1 cellular context compared by ENCODE assay signal in genomic region chr5:69444127-69444754, GRCh38.
TF ChIP-seq lines count a peak whose summit lies in the region.

No MANE protein-coding gene starts in this region.

TF ChIP-seq in liver, 16 proteins besides CTCF, POLR2A, EP300 and RAD21 (continued from another document):
- peak; percentile 56 to 82 for TF ChIP-seq RXRA (IDR thresholded peaks at IDR 0.05)
- TF ChIP-seq HNF4A (conservative IDR thresholded peaks at IDR 0.05): peak; percentile 94 to 97
- peak; percentile 50 for TF ChIP-seq FOXA2 (IDR thresholded peaks at IDR 0.05)
- TF ChIP-seq NR2F2 (IDR thresholded peaks at IDR 0.05): no peak
- peak; percentile 91 for TF ChIP-seq SP1 (IDR thresholded peaks at IDR 0.05)
- TF ChIP-seq GABPA (IDR thresholded peaks at IDR 0.05 in 1 of 2, conservative IDR thresholded peaks at IDR 0.05 in 1 of 2): no peak
- TF ChIP-seq, protein P1, sequence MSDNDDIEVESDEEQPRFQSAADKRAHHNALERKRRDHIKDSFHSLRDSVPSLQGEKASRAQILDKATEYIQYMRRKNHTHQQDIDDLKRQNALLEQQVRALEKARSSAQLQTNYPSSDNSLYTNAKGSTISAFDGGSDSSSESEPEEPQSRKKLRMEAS (IDR thresholded peaks at IDR 0.05): peak; percentile 64
- no peak for TF ChIP-seq FOXA1 (IDR thresholded peaks at IDR 0.05)
- TF ChIP-seq HNF4G (IDR thresholded peaks at IDR 0.05): peak; percentile 83
- TF ChIP-seq, protein P2, sequence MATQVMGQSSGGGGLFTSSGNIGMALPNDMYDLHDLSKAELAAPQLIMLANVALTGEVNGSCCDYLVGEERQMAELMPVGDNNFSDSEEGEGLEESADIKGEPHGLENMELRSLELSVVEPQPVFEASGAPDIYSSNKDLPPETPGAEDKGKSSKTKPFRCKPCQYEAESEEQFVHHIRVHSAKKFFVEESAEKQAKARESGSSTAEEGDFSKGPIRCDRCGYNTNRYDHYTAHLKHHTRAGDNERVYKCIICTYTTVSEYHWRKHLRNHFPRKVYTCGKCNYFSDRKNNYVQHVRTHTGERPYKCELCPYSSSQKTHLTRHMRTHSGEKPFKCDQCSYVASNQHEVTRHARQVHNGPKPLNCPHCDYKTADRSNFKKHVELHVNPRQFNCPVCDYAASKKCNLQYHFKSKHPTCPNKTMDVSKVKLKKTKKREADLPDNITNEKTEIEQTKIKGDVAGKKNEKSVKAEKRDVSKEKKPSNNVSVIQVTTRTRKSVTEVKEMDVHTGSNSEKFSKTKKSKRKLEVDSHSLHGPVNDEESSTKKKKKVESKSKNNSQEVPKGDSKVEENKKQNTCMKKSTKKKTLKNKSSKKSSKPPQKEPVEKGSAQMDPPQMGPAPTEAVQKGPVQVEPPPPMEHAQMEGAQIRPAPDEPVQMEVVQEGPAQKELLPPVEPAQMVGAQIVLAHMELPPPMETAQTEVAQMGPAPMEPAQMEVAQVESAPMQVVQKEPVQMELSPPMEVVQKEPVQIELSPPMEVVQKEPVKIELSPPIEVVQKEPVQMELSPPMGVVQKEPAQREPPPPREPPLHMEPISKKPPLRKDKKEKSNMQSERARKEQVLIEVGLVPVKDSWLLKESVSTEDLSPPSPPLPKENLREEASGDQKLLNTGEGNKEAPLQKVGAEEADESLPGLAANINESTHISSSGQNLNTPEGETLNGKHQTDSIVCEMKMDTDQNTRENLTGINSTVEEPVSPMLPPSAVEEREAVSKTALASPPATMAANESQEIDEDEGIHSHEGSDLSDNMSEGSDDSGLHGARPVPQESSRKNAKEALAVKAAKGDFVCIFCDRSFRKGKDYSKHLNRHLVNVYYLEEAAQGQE (IDR thresholded peaks at IDR 0.05): peak; percentile 85
- peak; percentile 92 for TF ChIP-seq YY1 (IDR thresholded peaks at IDR 0.05)
- TF ChIP-seq, protein P3, sequence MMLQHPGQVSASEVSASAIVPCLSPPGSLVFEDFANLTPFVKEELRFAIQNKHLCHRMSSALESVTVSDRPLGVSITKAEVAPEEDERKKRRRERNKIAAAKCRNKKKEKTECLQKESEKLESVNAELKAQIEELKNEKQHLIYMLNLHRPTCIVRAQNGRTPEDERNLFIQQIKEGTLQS (IDR thresholded peaks at IDR 0.05): peak; percentile 93
- TF ChIP-seq TAF1 (conservative IDR thresholded peaks at IDR 0.05): no peak
- peak; percentile 97 to 99 for TF ChIP-seq JUND (IDR thresholded peaks at IDR 0.05)
